In genomic region chr3:127252446-127252845, GRCh38 we compare ENCODE assay signal across 27 cellular contexts. TPM values are rescaled to one million over a fixed set of nuclear protein-coding genes. Genes with fewer than 3 reads are reported as not detected.
"Had no signal": no experiment of that assay in that cellular context is flagged by ENCODE, and none has a peak within 500 bp of the region (broad histone marks: within the 10 kb centered on the region; RNA-seq: fewer than 3 reads in every experiment).

No MANE protein-coding gene starts in this region.

- H3K27me3 ChIP-seq: brain microvascular endothelial cell, cardiac muscle cell had no signal

- H3K4me3 ChIP-seq: cardiac muscle cell, MG63, SK-N-MC had no signal

- ATAC-seq: activated T-helper 17 cell treated with anti-CD3 and anti-CD28 coated beads, Interleukin-2, amount 50 U/mL, for 72 hours; PC-3 had no signal

- H3K27ac ChIP-seq: brain microvascular endothelial cell, cardiac muscle cell, KMS-11, SK-N-MC had no signal

- H3K4me2 ChIP-seq: KMS-11 had no signal

- H3K36me3 ChIP-seq: brain microvascular endothelial cell, cardiac muscle cell, MG63 had no signal

- H3K9ac ChIP-seq: KMS-11 had no signal

- DNase-seq: activated B cell treated with CpG ODN at 0.5 μM for 24 hours; activated CD4-positive, alpha-beta T cell treated with anti-CD3 and anti-CD28 coated beads for 1 hour; activated CD4-positive, alpha-beta T cell treated with anti-CD3 and anti-CD28 coated beads, Interleukin-2, amount 10 ng/mL, durations not matched to agents 24 days and 14 days; activated CD4-positive, alpha-beta T cell treated with anti-CD3 and anti-CD28 coated beads, Interleukin-2, amount 50 U/mL, for 48 hours; activated gamma-delta T cell; activated naive CD4-positive, alpha-beta T cell treated with anti-CD3 and anti-CD28 coated beads for 36 hours; activated T-cell treated with anti-CD3 and anti-CD28 coated beads for 4 hours; activated T-cell treated with anti-CD3 and anti-CD28 coated beads, Interleukin-2, amount 50 U/mL, for 48 hours; brain microvascular endothelial cell; cerebellar nuclear complex; MG63; NCI-H1105 treated with DMSO at 0.1 percent for 48 hours; NCI-H1436 treated with DMSO at 0.1 percent for 48 hours; NCI-H187; NCI-H2081 treated with DMSO at 0.1 percent for 48 hours; NCI-H345; NCI-H510A; NCI-H69; PC-3; SIG-M5; SW 1271; T-helper 9 cell had no signal

RNA-seq across cellular contexts. Expression of gene PRR20G, which starts 35.4 kb away (rescaled TPM):
- total RNA-seq: activated B cell treated with CpG ODN at 0.5 μM for 24 hours; activated CD4-positive, alpha-beta T cell treated with anti-CD3 and anti-CD28 coated beads, Interleukin-2, amount 10 ng/mL, durations not matched to agents 24 days and 14 days; activated naive CD4-positive, alpha-beta T cell treated with anti-CD3 and anti-CD28 coated beads for 36 hours; activated T-helper 17 cell treated with anti-CD3 and anti-CD28 coated beads, Interleukin-2, amount 50 U/mL, for 72 hours; cardiac muscle cell; PC-3; T-helper 1 cell treated with Interleukin-12 subunit alpha and Interleukin-12 subunit beta and Interleukin-4 antibody, amounts not matched to agents 30 ng/mL and 1 ng/mL, for 36 hours had no signal
- polyA plus RNA-seq: cardiac muscle cell had no signal

RNA-seq across cellular contexts. Expression of gene PRR23E, which starts 59.5 kb away (rescaled TPM):
- total RNA-seq: activated B cell treated with CpG ODN at 0.5 μM for 24 hours; activated CD4-positive, alpha-beta T cell treated with anti-CD3 and anti-CD28 coated beads, Interleukin-2, amount 10 ng/mL, durations not matched to agents 24 days and 14 days; activated naive CD4-positive, alpha-beta T cell treated with anti-CD3 and anti-CD28 coated beads for 36 hours; activated T-helper 17 cell treated with anti-CD3 and anti-CD28 coated beads, Interleukin-2, amount 50 U/mL, for 72 hours; cardiac muscle cell; PC-3; T-helper 1 cell treated with Interleukin-12 subunit alpha and Interleukin-12 subunit beta and Interleukin-4 antibody, amounts not matched to agents 30 ng/mL and 1 ng/mL, for 36 hours had no signal
- polyA plus RNA-seq: cardiac muscle cell had no signal
